ENCODE assay signal across 14 cellular contexts in the genomic region with DNA sequence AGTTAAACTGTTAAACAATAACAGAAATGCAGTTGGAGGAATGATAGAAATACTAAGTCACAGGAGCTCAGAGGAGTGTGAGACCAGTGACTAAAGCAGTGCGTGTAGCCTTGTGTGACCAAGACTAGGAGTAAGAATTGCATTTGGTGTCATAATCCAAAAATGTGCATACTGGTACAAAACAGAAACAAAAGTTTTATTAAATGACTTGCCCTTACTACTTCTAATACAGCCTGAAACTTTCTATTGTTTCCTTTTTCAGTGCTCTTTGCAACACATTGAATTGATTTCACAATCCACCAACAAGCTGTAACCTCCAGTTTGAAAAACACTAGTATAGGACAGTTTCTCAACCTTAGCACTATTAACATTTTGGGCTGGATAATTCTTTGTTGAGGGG. TPM values are rescaled to one million over a fixed set of nuclear protein-coding genes. Genes with fewer than 3 reads are reported as not detected.
DNase-seq lines count a peak whose midpoint lies in the region; ATAC-seq, FAIRE-seq and TF ChIP-seq lines count a peak whose summit lies in the region.
"Had no signal": no experiment of that assay in that cellular context is flagged by ENCODE, and none has a peak within 500 bp of the region (broad histone marks: within the 10 kb centered on the region; RNA-seq: fewer than 3 reads in every experiment).

No MANE protein-coding gene starts in this region.

- no peak for TF ChIP-seq CTCF in GM12865 (IDR thresholded peaks at IDR 0.05; ENCODE audit: insufficient read depth, low read depth, low read length, missing control alignments)

- peak overlapping the region; percentile 10 for H3K27ac ChIP-seq in epithelial cell of prostate
- H3K27ac ChIP-seq: prostate gland, WERI-Rb-1 had no signal

- ATAC-seq in HG03159 (IDR thresholded peaks at IDR 0.05; ENCODE audit: unreplicated experiment) (no peak), HG03460 (IDR thresholded peaks at IDR 0.05; ENCODE audit: unreplicated experiment) (no peak)

- no peak overlapping the region for H3K4me3 ChIP-seq in GM12865 (ENCODE audit: low read depth, low read length)
- H3K4me3 ChIP-seq: prostate gland had no signal

- FAIRE-seq in GM12892 (lab: Jason Lieb, UNC) = no peak
- FAIRE-seq: endometrium, keratinocyte had no signal

- TF ChIP-seq POLR2A in GM12892 (IDR thresholded peaks at IDR 0.05; ENCODE audit: low read depth, low read length) = no peak

- peak; percentile 57 for DNase-seq in GM12865 (ENCODE audit: low read depth)
- peak; percentile 41 to 73 for DNase-seq in NOMO-1 (lab: John Stamatoyannopoulos, UW; ENCODE audit: unreplicated experiment in 2 of 2)
- no peak for DNase-seq in epithelial cell of prostate (ENCODE audit: low read depth, low spot score)
- DNase-seq in pons (ENCODE audit: low spot score) = peak; percentile 21
- no peak for DNase-seq in stimulated activated CD4-positive, alpha-beta T cell treated with anti-CD3 and anti-CD28 coated beads, Interleukin-15, amount 100 ng/mL, for 24 hours
- no peak for DNase-seq in GM12892 (ENCODE audit: insufficient read length)
- DNase-seq: DMS79, NCI-H1048, WERI-Rb-1 had no signal

RNA-seq across cellular contexts. Expression of a gene that starts 17.1 kb away (rescaled TPM):
- polyA plus RNA-seq in GM12892 (2012; ENCODE audit: missing spikeins) = 70.6 TPM

RNA-seq across cellular contexts. Expression of a gene that starts 19.3 kb away (rescaled TPM):
- 151 TPM for polyA plus RNA-seq in GM12892 (2012; ENCODE audit: missing spikeins)

RNA-seq across cellular contexts. Expression of a gene that starts 38.6 kb away (rescaled TPM):
- polyA plus RNA-seq in GM12892 (2012; ENCODE audit: missing spikeins) = 16.1 TPM

RNA-seq across cellular contexts. Expression of a gene that starts 49.9 kb away (rescaled TPM):
- polyA plus RNA-seq in GM12892 (2012; ENCODE audit: missing spikeins) = 312 TPM

Comparison
In these comparisons a context has a peak if more than half of its experiments do, and no peak if none do; other contexts are left out.
1. DNase-seq: peak in GM12865 (single experiment), NOMO-1 (2 of 2) and pons (single experiment); none in epithelial cell of prostate (single experiment), stimulated activated CD4-positive, alpha-beta T cell treated with anti-CD3 and anti-CD28 coated beads, Interleukin-15, amount 100 ng/mL, for 24 hours (single experiment) and GM12892 (single experiment).